18 cellular contexts compared by ENCODE assay signal in the genomic region with DNA sequence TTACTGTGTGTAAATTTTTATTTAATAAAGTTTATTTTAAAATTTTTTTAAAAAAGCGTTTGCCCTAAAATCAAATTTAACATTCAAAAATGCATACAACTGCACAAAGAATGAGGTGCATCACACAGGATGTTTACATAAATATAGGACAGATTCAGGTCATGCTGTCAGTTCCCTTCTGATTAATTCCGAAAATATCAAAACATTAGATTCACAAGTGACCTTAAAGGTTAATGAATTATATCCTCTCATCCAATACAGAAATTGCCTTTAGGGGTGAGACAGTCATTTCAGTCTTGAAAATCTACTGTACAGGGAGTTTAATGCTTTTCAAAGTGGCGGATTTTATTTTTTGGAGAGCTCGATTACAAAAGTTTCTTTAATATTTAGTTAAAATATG.
DNase-seq lines count a peak whose midpoint lies in the region; ATAC-seq, FAIRE-seq and TF ChIP-seq lines count a peak whose summit lies in the region.
"Had no signal": no experiment of that assay in that cellular context is flagged by ENCODE, and none has a peak within 500 bp of the region (broad histone marks: within the 10 kb centered on the region; RNA-seq: fewer than 3 reads in every experiment).

No MANE protein-coding gene starts in this region.

- DNase-seq in GM18507 (ENCODE audit: extremely low spot score, insufficient read length, low read depth), result no peak
- DNase-seq in fibroblast of villous mesenchyme (ENCODE audit: low read depth), result peak; percentile 28
- no peak for DNase-seq in gastrocnemius medialis
- no peak for DNase-seq in glutamatergic neuron
- DNase-seq in body of pancreas, result no peak
- DNase-seq: C1 segment of cervical spinal cord; Calu3; CD4-positive, alpha-beta T cell; DMS 273 treated with DMSO at 0.1 percent for 48 hours; GDM1; GM23248 had no signal

- H3K27me3 Mint-ChIP-seq in glutamatergic neuron (ENCODE audit: unreplicated experiment), result no peaks in the 10 kb centered on the region
- H3K27me3 Mint-ChIP-seq: B cell; CD4-positive, alpha-beta T cell had no signal

- no peak overlapping the region for H3K27ac Mint-ChIP-seq in glutamatergic neuron (ENCODE audit: unreplicated experiment)
- H3K27ac Mint-ChIP-seq: B cell; CD4-positive, alpha-beta T cell had no signal

- no peaks in the 10 kb centered on the region for H3K36me3 Mint-ChIP-seq in glutamatergic neuron (ENCODE audit: unreplicated experiment)

- H3K4me3 ChIP-seq in fibroblast of villous mesenchyme (ENCODE audit: low read depth, low read length), result no peak overlapping the region
- no peak overlapping the region for H3K4me3 ChIP-seq in gastrocnemius medialis
- no peak overlapping the region for H3K4me3 ChIP-seq in body of pancreas
- H3K4me3 ChIP-seq: GM23248 had no signal

- H3K27me3 ChIP-seq in gastrocnemius medialis, result no peaks in the 10 kb centered on the region
- H3K27me3 ChIP-seq in body of pancreas, result no peaks in the 10 kb centered on the region

- H3K36me3 ChIP-seq in gastrocnemius medialis, result no peaks in the 10 kb centered on the region
- no peaks in the 10 kb centered on the region for H3K36me3 ChIP-seq in body of pancreas (replicated peaks in 1 of 2; ENCODE audit: insufficient read depth in 1 of 2, low read depth in 2 of 2)

- H3K4me1 ChIP-seq in gastrocnemius medialis, result no peaks in the 10 kb centered on the region
- H3K4me1 ChIP-seq in body of pancreas, result no peaks in the 10 kb centered on the region

- no peak for TF ChIP-seq CTCF in fibroblast of villous mesenchyme (IDR thresholded peaks at IDR 0.05; ENCODE audit: insufficient read depth, low read depth, low read length)
- TF ChIP-seq CTCF in gastrocnemius medialis (IDR thresholded peaks at IDR 0.05 in 4 of 5, conservative IDR thresholded peaks at IDR 0.05 in 1 of 5), result no peak
- TF ChIP-seq CTCF in glutamatergic neuron (IDR thresholded peaks at IDR 0.05; ENCODE audit: partially characterized antibody, unreplicated experiment), result no peak
- TF ChIP-seq CTCF in body of pancreas (IDR thresholded peaks at IDR 0.05), result no peak

- H3K4me3 Mint-ChIP-seq in glutamatergic neuron (ENCODE audit: unreplicated experiment), result no peak overlapping the region
- H3K4me3 Mint-ChIP-seq: B cell; CD4-positive, alpha-beta T cell had no signal

- no peaks in the 10 kb centered on the region for H3K9me3 Mint-ChIP-seq in glutamatergic neuron (ENCODE audit: unreplicated experiment)
- H3K9me3 Mint-ChIP-seq: CD4-positive, alpha-beta T cell had no signal

- TF ChIP-seq POLR2A in gastrocnemius medialis (IDR thresholded peaks at IDR 0.05) (no peak), body of pancreas (IDR thresholded peaks at IDR 0.05) (no peak)

- H3K4me1 Mint-ChIP-seq in glutamatergic neuron (ENCODE audit: low read depth, unreplicated experiment), result no peaks in the 10 kb centered on the region
- H3K4me1 Mint-ChIP-seq: B cell had no signal

- ATAC-seq in HG02885 (IDR thresholded peaks at IDR 0.05; ENCODE audit: poor library complexity, unreplicated experiment), result peak; percentile 41
- ATAC-seq in HG03520 (IDR thresholded peaks at IDR 0.05; ENCODE audit: unreplicated experiment), result peak; percentile 55
- ATAC-seq in gastrocnemius medialis, result no peak
- ATAC-seq in body of pancreas, result no peak
- ATAC-seq in GM19328 (IDR thresholded peaks at IDR 0.05; ENCODE audit: unreplicated experiment), result no peak

- H3K9me3 ChIP-seq in gastrocnemius medialis (no peaks in the 10 kb centered on the region), body of pancreas (no peaks in the 10 kb centered on the region)

- in situ Hi-C loops in gastrocnemius medialis (cut with MboI; ENCODE audit: low sequenced_read_pairs in 4 of 4), result no loop called here

- intact Hi-C loops in gastrocnemius medialis (cut with DNase I; ENCODE audit: low total_unique reads), result no loop called here
- intact Hi-C loops in body of pancreas (cut with DNase I), result no loop called here

- no peak overlapping the region for H3K27ac ChIP-seq in gastrocnemius medialis
- no peak overlapping the region for H3K27ac ChIP-seq in body of pancreas
- H3K27ac ChIP-seq: GM23248, HL-60 had no signal

- peak; percentile 72 for FAIRE-seq in GM18507 (lab: Jason Lieb, UNC)
- FAIRE-seq: A204.1, H54 had no signal

- 68 to 79% methylated on average over 4 of the region's 4 CpGs for WGBS in body of pancreas, 2 donors

Comparison
In these comparisons a context has a peak if more than half of its experiments do, and no peak if none do; other contexts are left out.
1. ATAC-seq: peak in HG02885 (single experiment) and HG03520 (single experiment); none in gastrocnemius medialis (0 of 2), body of pancreas (single experiment) and GM19328 (single experiment).